In the genomic region with DNA sequence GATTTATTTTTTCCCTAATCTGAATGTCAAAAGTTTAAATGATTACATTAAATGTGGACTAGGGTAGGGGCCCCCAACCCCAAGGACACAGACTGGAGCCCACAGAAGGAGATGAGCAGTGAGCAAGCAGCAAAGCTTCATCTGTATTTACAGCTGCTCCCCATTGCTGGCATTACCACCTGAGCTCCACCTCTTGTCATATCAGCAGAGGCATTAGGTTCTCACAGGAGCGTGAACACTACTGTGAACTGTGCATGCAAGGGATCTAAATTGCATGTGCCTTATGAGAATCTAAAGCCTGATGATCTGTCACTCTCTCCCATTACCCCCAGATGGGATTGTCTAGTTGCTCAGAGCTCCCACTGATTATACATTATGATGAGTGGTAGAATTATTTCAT, we compare ENCODE assay signal across 15 cellular contexts. TPM values are rescaled to one million over a fixed set of nuclear protein-coding genes. Genes with fewer than 3 reads are reported as not detected.
A peak's percentile ranks its signal among the peaks of the same experiment; 100 is the strongest.
DNase-seq lines count a peak whose midpoint lies in the region; ATAC-seq and TF ChIP-seq lines count a peak whose summit lies in the region.
"Had no signal": no experiment of that assay in that cellular context is flagged by ENCODE, and none has a peak within 500 bp of the region (broad histone marks: within the 10 kb centered on the region; RNA-seq: fewer than 3 reads in every experiment).

No MANE protein-coding gene starts in this region.

- H3K9me2 ChIP-seq in SU-DHL-6 (replicated peaks; ENCODE audit: insufficient read depth, low read length) = no peaks in the 10 kb centered on the region

- peaks cover 79% of the 10 kb centered on the region for H3K79me2 ChIP-seq in SU-DHL-6 (ENCODE audit: insufficient read depth, low read length)

- H3F3A ChIP-seq in SU-DHL-6 (ENCODE audit: insufficient read depth) = peaks cover 30% of the 10 kb centered on the region

- peaks cover 0 to 2% (median 0%) of the 10 kb centered on the region in 7 donors for H3K9me3 Mint-ChIP-seq in CD14-positive monocyte
- H3K9me3 Mint-ChIP-seq in memory B cell = no peaks in the 10 kb centered on the region

- no peak overlapping the region for H2AFZ ChIP-seq in SU-DHL-6 (ENCODE audit: low read depth, low read length, severe bottlenecking)

- TF ChIP-seq POLR2A in vagina (IDR thresholded peaks at IDR 0.05) = no peak

- peak overlapping the region; percentile 80 for H3K4me2 ChIP-seq in SU-DHL-6 (ENCODE audit: low read depth, low read length, poor library complexity, severe bottlenecking)

- H3K27ac Mint-ChIP-seq in CD14-positive monocyte = peak overlapping the region in 4 of 7 donors; percentile 53 to 66 (median 60)
- peak overlapping the region; percentile 93 for H3K27ac Mint-ChIP-seq in memory B cell
- H3K27ac Mint-ChIP-seq: WTC11 had no signal

- no peak overlapping the region for H3K9ac ChIP-seq in SU-DHL-6 (ENCODE audit: low read length)

- H3K27me3 Mint-ChIP-seq in CD14-positive monocyte (ENCODE audit: low read depth in 3 of 3) = peaks cover 0 to 2% (median 0%) of the 10 kb centered on the region in 3 donors
- no peaks in the 10 kb centered on the region for H3K27me3 Mint-ChIP-seq in memory B cell

- H3K4me1 Mint-ChIP-seq in CD14-positive monocyte (peaks cover 46% of the 10 kb centered on the region), memory B cell (peaks cover 24% of the 10 kb centered on the region)

- peaks cover 52% of the 10 kb centered on the region for H3K4me1 ChIP-seq in vagina

- no peaks in the 10 kb centered on the region for H3K27me3 ChIP-seq in SU-DHL-6 (ENCODE audit: low read length)
- H3K27me3 ChIP-seq in vagina = no peaks in the 10 kb centered on the region
- H3K27me3 ChIP-seq: adrenal gland, cardiac muscle cell had no signal

- no peak overlapping the region for H3K27ac ChIP-seq in SU-DHL-6 (ENCODE audit: low read depth, low read length)
- no peak overlapping the region for H3K27ac ChIP-seq in vagina
- H3K27ac ChIP-seq: adrenal gland, cardiac muscle cell had no signal

- DNase-seq in CD14-positive monocyte (ENCODE audit: low spot score) (no peak), COLO668 (lab: John Stamatoyannopoulos, UW; ENCODE audit: unreplicated experiment) (peak; percentile 8), memory B cell (ENCODE audit: low spot score in 2 of 2) (peak in 1 of 2 donors; percentile 9), Ammon's horn (ENCODE audit: low spot score) (no peak), vagina (ENCODE audit: extremely low spot score in 2 of 2) (no peak)
- DNase-seq: adrenal gland; effector CD4-positive, alpha-beta T cell; NCI-H1048; NCI-H2107; NCI-H82; retina had no signal

- intact Hi-C loops in CD14-positive monocyte (cut with micrococcal nuclease) = no loop called here
- intact Hi-C loops in vagina (cut with DNase I) = no loop called here

- ATAC-seq in memory B cell (ENCODE audit: low read depth) (no peak), GM18517 (IDR thresholded peaks at IDR 0.05; ENCODE audit: unreplicated experiment) (no peak)
- ATAC-seq: WTC11 had no signal

- H3K36me3 Mint-ChIP-seq in CD14-positive monocyte (peaks cover 20 to 43% of the 10 kb centered on the region in 2 donors), memory B cell (peaks cover 21% of the 10 kb centered on the region)

- H4K20me1 ChIP-seq in SU-DHL-6 (ENCODE audit: low read depth, low read length) = peaks cover 30% of the 10 kb centered on the region

- H3K4me3 Mint-ChIP-seq in CD14-positive monocyte = peak overlapping the region in 1 of 2 donors; percentile 33
- peak overlapping the region; percentile 83 for H3K4me3 Mint-ChIP-seq in memory B cell
- H3K4me3 Mint-ChIP-seq: WTC11 had no signal

- H3K4me3 ChIP-seq in SU-DHL-6 (ENCODE audit: insufficient read depth, low read length, poor library complexity, severe bottlenecking) (no peak overlapping the region), vagina (no peak overlapping the region)
- H3K4me3 ChIP-seq: adrenal gland, cardiac muscle cell had no signal

- no peaks in the 10 kb centered on the region for H3K9me3 ChIP-seq in SU-DHL-6 (ENCODE audit: insufficient read depth, low read length)
- H3K9me3 ChIP-seq in vagina = no peaks in the 10 kb centered on the region
- H3K9me3 ChIP-seq: adrenal gland had no signal

- no peak for TF ChIP-seq CTCF in CD14-positive monocyte (IDR thresholded peaks at IDR 0.05)
- no peak for TF ChIP-seq CTCF in SU-DHL-6 (IDR thresholded peaks at IDR 0.05; ENCODE audit: insufficient read depth, low read length, poor library complexity, severe bottlenecking)
- TF ChIP-seq CTCF in vagina (IDR thresholded peaks at IDR 0.05) = no peak

- H3K36me3 ChIP-seq in SU-DHL-6 (ENCODE audit: low read length) (peaks cover 39% of the 10 kb centered on the region), vagina (peaks cover 0 to 26% of the 10 kb centered on the region in 2 donors)

RNA-seq across cellular contexts. Expression of gene MOB1A, which starts 3.8 kb away (rescaled TPM):
- 100 to 1,000 TPM; 285 to 367 TPM for polyA plus RNA-seq in CD14-positive monocyte
- total RNA-seq in vagina = 68.5 TPM

RNA-seq across cellular contexts. Expression of gene MTHFD2, which starts 23.5 kb away (rescaled TPM):
- polyA plus RNA-seq in CD14-positive monocyte = 10 to 100 TPM; 24.1 to 39.4 TPM
- 55.7 TPM for total RNA-seq in vagina

RNA-seq across cellular contexts. Expression of gene BOLA3, which starts 27.2 kb away (rescaled TPM):
- 1 to 10 TPM; 7.7 to 8.0 TPM for polyA plus RNA-seq in CD14-positive monocyte
- 59.7 TPM for total RNA-seq in vagina
